Comparison of ENCODE assay signal across 21 cellular contexts in genomic region chr14:85578925-85579324, GRCh38. TPM values are rescaled to one million over a fixed set of nuclear protein-coding genes. Genes with fewer than 3 reads are reported as not detected.
"Had no signal": no experiment of that assay in that cellular context is flagged by ENCODE, and none has a peak within 500 bp of the region (broad histone marks: within the 10 kb centered on the region; RNA-seq: fewer than 3 reads in every experiment).

No MANE protein-coding gene starts in this region.

- H3K9me3 Mint-ChIP-seq: effector memory CD8-positive, alpha-beta T cell; natural killer cell had no signal

- H3K4me1 Mint-ChIP-seq: natural killer cell; stimulated activated effector memory CD8-positive, alpha-beta T cell treated with anti-CD3 and anti-CD28 coated beads, Interleukin-12 subunit alpha, Interleukin-12 subunit beta, amount 100 ng/mL, for 72 hours had no signal

- H3K9me3 ChIP-seq: esophagus muscularis mucosa, mucosa of descending colon, psoas muscle, sigmoid colon, suprapubic skin, thyroid gland, upper lobe of left lung, uterus had no signal

- H3K4me3 Mint-ChIP-seq: effector memory CD8-positive, alpha-beta T cell; natural killer cell; stimulated activated effector memory CD8-positive, alpha-beta T cell treated with anti-CD3 and anti-CD28 coated beads, Interleukin-12 subunit alpha, Interleukin-12 subunit beta, amount 100 ng/mL, for 72 hours had no signal

- H3K27ac ChIP-seq: epithelial cell of prostate, esophagus muscularis mucosa, hepatocyte, psoas muscle, sigmoid colon, skin epidermis, suprapubic skin, thyroid gland, upper lobe of left lung, uterus had no signal

- H3K4me2 ChIP-seq: hepatocyte had no signal

- H2AFZ ChIP-seq: hepatocyte had no signal

- H3K4me3 ChIP-seq: esophagus muscularis mucosa, hepatocyte, mucosa of descending colon, psoas muscle, sigmoid colon, skin epidermis, suprapubic skin, thyroid gland, upper lobe of left lung, uterus had no signal

- H3K27me3 ChIP-seq: esophagus muscularis mucosa, hepatocyte, sigmoid colon, suprapubic skin, thyroid gland, upper lobe of left lung, uterus had no signal

- H3K36me3 ChIP-seq: esophagus muscularis mucosa, sigmoid colon, suprapubic skin, thyroid gland, upper lobe of left lung, uterus had no signal

- DNase-seq: effector memory CD8-positive, alpha-beta T cell; head of caudate nucleus; left colon; mesendoderm; mucosa of descending colon; natural killer cell; psoas muscle; retina; sigmoid colon; stimulated activated CD4-positive, alpha-beta T cell treated with anti-CD3 and anti-CD28 coated beads, Interleukin-2, amount 100 ng/mL, for 48 hours; stimulated activated CD8-positive, alpha-beta memory T cell treated with anti-CD3 and anti-CD28 coated beads, Interleukin-4, amount 100 ng/mL, for 48 hours; stimulated activated naive CD8-positive, alpha-beta T cell treated with anti-CD3 and anti-CD28 coated beads, Interleukin-15, Interleukin-2, amounts not matched to agents 100 U/mL and 50 U/mL, for 24 hours; thyroid gland; upper lobe of left lung; uterus had no signal

- ATAC-seq: effector memory CD8-positive, alpha-beta T cell; left colon; mucosa of descending colon; natural killer cell; psoas muscle; stimulated activated effector memory CD8-positive, alpha-beta T cell treated with anti-CD3 and anti-CD28 coated beads, Interleukin-12 subunit alpha, Interleukin-12 subunit beta, amount 100 ng/mL, for 72 hours; stimulated activated naive CD8-positive, alpha-beta T cell treated with anti-CD3 and anti-CD28 coated beads, Interleukin-15, Interleukin-2, amounts not matched to agents 100 U/mL and 50 U/mL, for 24 hours had no signal

- H3K36me3 Mint-ChIP-seq: natural killer cell; stimulated activated effector memory CD8-positive, alpha-beta T cell treated with anti-CD3 and anti-CD28 coated beads, Interleukin-12 subunit alpha, Interleukin-12 subunit beta, amount 100 ng/mL, for 72 hours had no signal

- H3K27me3 Mint-ChIP-seq: effector memory CD8-positive, alpha-beta T cell had no signal

- H3K27ac Mint-ChIP-seq: effector memory CD8-positive, alpha-beta T cell; natural killer cell; stimulated activated effector memory CD8-positive, alpha-beta T cell treated with anti-CD3 and anti-CD28 coated beads, Interleukin-12 subunit alpha, Interleukin-12 subunit beta, amount 100 ng/mL, for 72 hours had no signal

- H3K4me1 ChIP-seq: esophagus muscularis mucosa, sigmoid colon, upper lobe of left lung, uterus had no signal

RNA-seq across cellular contexts. Expression of gene FLRT2, which starts 49.0 kb away (rescaled TPM):
- total RNA-seq: natural killer cell had no signal
